Comparison of ENCODE assay signal across 8 cellular contexts in genomic region chr17:42562845-42563509, GRCh38. TPM values are rescaled to one million over a fixed set of nuclear protein-coding genes. Genes with fewer than 3 reads are reported as not detected.
DNase-seq lines count a peak whose midpoint lies in the region; ATAC-seq and TF ChIP-seq lines count a peak whose summit lies in the region.

No MANE protein-coding gene starts in this region.

- H3K4me3 ChIP-seq in Loucy (ENCODE audit: low read length, poor library complexity, severe bottlenecking), result peak overlapping the region; percentile 99

- H3K27ac Mint-ChIP-seq in dendritic cell treated with granulocyte-macrophage colony-stimulating factor and Interleukin-4, amounts not matched to agents 40 ng/mL and 50 ng/mL, for 4 days, result peak overlapping the region; percentile 97
- H3K27ac Mint-ChIP-seq in natural killer cell, result peak overlapping the region; percentile 90 to 94

- DNase-seq in natural killer cell, result no peak
- no peak for DNase-seq in GM20000 (ENCODE audit: low spot score)
- DNase-seq in anterior cingulate cortex (lab: John Stamatoyannopoulos, UW), result no peak

- no peaks in the 10 kb centered on the region for H3K9me3 Mint-ChIP-seq in dendritic cell treated with granulocyte-macrophage colony-stimulating factor and Interleukin-4, amounts not matched to agents 40 ng/mL and 50 ng/mL, for 4 days
- no peaks in the 10 kb centered on the region for H3K9me3 Mint-ChIP-seq in natural killer cell

- H3K4me1 Mint-ChIP-seq in dendritic cell treated with granulocyte-macrophage colony-stimulating factor and Interleukin-4, amounts not matched to agents 40 ng/mL and 50 ng/mL, for 4 days (ENCODE audit: low read depth), result peaks cover 60% of the 10 kb centered on the region
- peaks cover 37 to 42% of the 10 kb centered on the region in 2 donors for H3K4me1 Mint-ChIP-seq in natural killer cell

- peaks cover 12% of the 10 kb centered on the region for H4K20me1 ChIP-seq in Loucy (ENCODE audit: insufficient read depth, low read length, poor library complexity, severe bottlenecking)

- no peaks in the 10 kb centered on the region for H3K27me3 ChIP-seq in Loucy (ENCODE audit: insufficient read depth, low read length, poor library complexity, severe bottlenecking)

- H3K36me3 Mint-ChIP-seq in dendritic cell treated with granulocyte-macrophage colony-stimulating factor and Interleukin-4, amounts not matched to agents 40 ng/mL and 50 ng/mL, for 4 days (ENCODE audit: low read depth), result peaks cover 65% of the 10 kb centered on the region
- H3K36me3 Mint-ChIP-seq in natural killer cell, result no peaks in the 10 kb centered on the region

- peak overlapping the region; percentile 84 for H3K4me2 ChIP-seq in Loucy (ENCODE audit: low read depth, low read length, poor library complexity, severe bottlenecking)

- H3K4me3 Mint-ChIP-seq in dendritic cell treated with granulocyte-macrophage colony-stimulating factor and Interleukin-4, amounts not matched to agents 40 ng/mL and 50 ng/mL, for 4 days, result peak overlapping the region; percentile 98
- H3K4me3 Mint-ChIP-seq in natural killer cell, result peak overlapping the region; percentile 96

- peaks cover 6% of the 10 kb centered on the region; the same call in 1 of the 2 replicates for H3F3A ChIP-seq in Loucy (ENCODE audit: low read depth)

- peak overlapping the region; percentile 93 for H3K27ac ChIP-seq in C4-2B

- H3K9me3 ChIP-seq in Loucy (ENCODE audit: insufficient read depth, low read depth, low read length), result no peaks in the 10 kb centered on the region

- H3K9ac ChIP-seq in Loucy (ENCODE audit: low read depth, low read length, poor library complexity, severe bottlenecking), result peak overlapping the region; percentile 92

- peaks cover 54% of the 10 kb centered on the region for H3K79me2 ChIP-seq in Loucy (ENCODE audit: insufficient read depth, low read length)

- peaks cover 10% of the 10 kb centered on the region; the same call in 1 of the 2 replicates for H3K36me3 ChIP-seq in Loucy (ENCODE audit: insufficient read depth, low read length)

- intact Hi-C loops in dendritic cell treated with granulocyte-macrophage colony-stimulating factor and Interleukin-4, amounts not matched to agents 40 ng/mL and 50 ng/mL, for 4 days (cut with micrococcal nuclease), result no loop called here
- intact Hi-C loops in natural killer cell (cut with micrococcal nuclease), result loop anchor here (2.0 kb wide), 1 partner anchor 16 kb away; no protein-coding TSS in a partner anchor

- ATAC-seq in natural killer cell, result no peak
- no peak for ATAC-seq in GM18858 (IDR thresholded peaks at IDR 0.05; ENCODE audit: unreplicated experiment)
- no peak for ATAC-seq in HG03342 (IDR thresholded peaks at IDR 0.05; ENCODE audit: unreplicated experiment)

- no peak overlapping the region for H2AFZ ChIP-seq in Loucy (ENCODE audit: low read length)

- TF ChIP-seq CTCF in C4-2B (conservative IDR thresholded peaks at IDR 0.05) (no peak), Loucy (conservative IDR thresholded peaks at IDR 0.05; ENCODE audit: low read length) (no peak), natural killer cell (IDR thresholded peaks at IDR 0.05) (no peak), GM20000 (IDR thresholded peaks at IDR 0.05; ENCODE audit: extremely low read depth, missing control alignments) (no peak)

- no peaks in the 10 kb centered on the region for H3K9me2 ChIP-seq in Loucy (replicated peaks; ENCODE audit: low read depth, low read length)

- H3K4me1 ChIP-seq in Loucy (ENCODE audit: insufficient read depth, low read length, poor library complexity, severe bottlenecking), result peaks cover 33% of the 10 kb centered on the region

- H3K27me3 Mint-ChIP-seq in dendritic cell treated with granulocyte-macrophage colony-stimulating factor and Interleukin-4, amounts not matched to agents 40 ng/mL and 50 ng/mL, for 4 days, result no peaks in the 10 kb centered on the region
- H3K27me3 Mint-ChIP-seq in natural killer cell (ENCODE audit: low read depth in 2 of 2), result no peaks in the 10 kb centered on the region

RNA-seq across cellular contexts. Expression of gene COASY, which starts 1.0 kb away (rescaled TPM):
- total RNA-seq in natural killer cell, result 10 to 100 TPM; 61.1 to 67.8 (median 62.3) TPM

RNA-seq across cellular contexts. Expression of gene MLX, which starts 3.9 kb away (rescaled TPM):
- 10 to 100 TPM; 38.9 to 58.2 (median 42.6) TPM for total RNA-seq in natural killer cell

RNA-seq across cellular contexts. Expression of gene HSD17B1, which starts 10.3 kb away (rescaled TPM):
- 1 to 10 TPM in 2 of 3 donors, under 1 TPM in 1; 0.68 to 1.6 (median 1.2) TPM for total RNA-seq in natural killer cell

RNA-seq across cellular contexts. Expression of gene PSMC3IP, which starts 14.6 kb away (rescaled TPM):
- total RNA-seq in natural killer cell, result 1 to 10 TPM; 5.0 to 6.2 (median 5.7) TPM

RNA-seq across cellular contexts. Expression of gene NAGLU, which starts 26.9 kb away (rescaled TPM):
- 10 to 100 TPM; 34.8 to 44.3 (median 36.4) TPM for total RNA-seq in natural killer cell
